In genomic region chr1:19809044-19809750, GRCh38 we compare ENCODE assay signal across 25 cellular contexts. TPM values are rescaled to one million over a fixed set of nuclear protein-coding genes. Genes with fewer than 3 reads are reported as not detected.
A peak's percentile ranks its signal among the peaks of the same experiment; 100 is the strongest.
DNase-seq lines count a peak whose midpoint lies in the region; ATAC-seq, FAIRE-seq and TF ChIP-seq lines count a peak whose summit lies in the region.
"Had no signal": no experiment of that assay in that cellular context is flagged by ENCODE, and none has a peak within 500 bp of the region (broad histone marks: within the 10 kb centered on the region; RNA-seq: fewer than 3 reads in every experiment).

No MANE protein-coding gene starts in this region.

- intact Hi-C loops in left colon (cut with DNase I, micrococcal nuclease): no loop called here
- intact Hi-C loops in transverse colon (cut with DNase I; ENCODE audit: low total_unique reads): no loop called here
- intact Hi-C loops in mammary epithelial cell (cut with micrococcal nuclease): no loop called here

- dilution Hi-C loops in mammary epithelial cell (cut with HindIII; ENCODE audit: low sequenced_read_pairs): loop anchor here (5.0 kb wide), 1 partner anchor 43 kb away; no protein-coding TSS in a partner anchor

- H4K20me1 ChIP-seq in mammary epithelial cell (ENCODE audit: insufficient read depth, low read length): no peaks in the 10 kb centered on the region

- no peak for ATAC-seq in left colon
- ATAC-seq: activated T-cell treated with anti-CD3 and anti-CD28 coated beads, Interleukin-2, amount 50 U/mL, for 4 hours; CD8-positive, alpha-beta T cell; left cardiac atrium; naive thymus-derived CD4-positive, alpha-beta T cell; Right ventricle myocardium inferior had no signal

- peak; percentile 66 for DNase-seq in NCI-H510A (lab: John Stamatoyannopoulos, UW)
- DNase-seq in left colon: peak; percentile 32 to 47
- DNase-seq in transverse colon: peak; percentile 48
- DNase-seq in HTR-8/SVneo (ENCODE audit: insufficient read length, low spot score): no peak
- no peak for DNase-seq in mammary epithelial cell
- no peak for DNase-seq in D721Med (ENCODE audit: insufficient read length, low spot score)
- DNase-seq: activated naive CD4-positive, alpha-beta T cell treated with anti-CD3 and anti-CD28 coated beads, Interleukin-2, amount 50 U/mL, for 16 hours; activated T-cell treated with anti-CD3 and anti-CD28 coated beads, Interleukin-2, amount 50 U/mL, for 4 hours; AML-193; CD8-positive, alpha-beta T cell; dorsolateral prefrontal cortex; head of caudate nucleus; left cardiac atrium; mesendoderm; naive thymus-derived CD4-positive, alpha-beta T cell; NCI-H82 had no signal

- in situ Hi-C loops in transverse colon (cut with MboI; ENCODE audit: low pct_ligation_motif_present in 1 of 4, low pct_unique_long_range_greater_than_20kb in 1 of 4, low sequenced_read_pairs in 3 of 4): no loop called here
- in situ Hi-C loops in mammary epithelial cell (cut with MboI; ENCODE audit: low sequenced_read_pairs in 2 of 2): no loop called here

- H3K9me3 ChIP-seq in HEK293 (ENCODE audit: control insufficient read depth, insufficient read depth, low read depth, low read length) (no peaks in the 10 kb centered on the region), transverse colon (no peaks in the 10 kb centered on the region), mammary epithelial cell (replicated peaks; ENCODE audit: insufficient read depth, low read length) (no peaks in the 10 kb centered on the region)
- H3K9me3 ChIP-seq: suprapubic skin had no signal

- H3K4me1 ChIP-seq in HEK293 (ENCODE audit: control insufficient read depth, insufficient read depth, low read length) (peaks cover 4% of the 10 kb centered on the region; the same call in 1 of the 2 replicates), transverse colon (peaks cover 0 to 16% (median 10%) of the 10 kb centered on the region in 4 donors), mammary epithelial cell (ENCODE audit: insufficient read depth, low read length) (no peaks in the 10 kb centered on the region)
- H3K4me1 ChIP-seq: parathyroid adenoma, suprapubic skin had no signal

- 71% methylated on average over 7 to 13 of the region's 13 CpGs for WGBS in transverse colon (ENCODE audit: low coverage in 1 of 2), 2 donors
- WGBS in mammary epithelial cell (ENCODE audit: low coverage, missing lambda C conversion rate): 73% methylated on average over 13 of the region's 13 CpGs

- no peak overlapping the region for H2AFZ ChIP-seq in mammary epithelial cell (ENCODE audit: low read depth, low read length)
- H2AFZ ChIP-seq: parathyroid adenoma had no signal

- no peak for TF ChIP-seq POLR2A in transverse colon (IDR thresholded peaks at IDR 0.05)

- no peak overlapping the region for H3K9ac ChIP-seq in mammary epithelial cell (ENCODE audit: insufficient read depth, low read length)
- H3K9ac ChIP-seq: parathyroid adenoma had no signal

- H3K79me2 ChIP-seq in mammary epithelial cell (ENCODE audit: insufficient read depth, low read length): no peaks in the 10 kb centered on the region
- H3K79me2 ChIP-seq: parathyroid adenoma had no signal

- H3K27ac ChIP-seq in HEK293 (ENCODE audit: extremely low read depth, low read depth, low read length): no peak overlapping the region
- peak overlapping the region in 1 of 4 donors; percentile 61 for H3K27ac ChIP-seq in transverse colon
- H3K27ac ChIP-seq in mammary epithelial cell (ENCODE audit: insufficient read depth, low read depth, low read length): no peak overlapping the region
- H3K27ac ChIP-seq: cardiac muscle cell, dorsolateral prefrontal cortex, parathyroid adenoma, suprapubic skin had no signal

- POLR2A ChIA-PET in HEK293 (lab: Yijun Ruan, JAX): no interaction called here

- H3K27me3 ChIP-seq in transverse colon: no peaks in the 10 kb centered on the region
- no peaks in the 10 kb centered on the region for H3K27me3 ChIP-seq in mammary epithelial cell (ENCODE audit: insufficient read depth, low read length)
- H3K27me3 ChIP-seq: cardiac muscle cell, dorsolateral prefrontal cortex, suprapubic skin had no signal

- no peak overlapping the region for H3K4me3 ChIP-seq in HEK293 (ENCODE audit: low read depth, low read length)
- H3K4me3 ChIP-seq in transverse colon: no peak overlapping the region
- no peak overlapping the region for H3K4me3 ChIP-seq in mammary epithelial cell (replicated peaks in 1 of 3; ENCODE audit: insufficient read depth in 1 of 3, low read depth in 2 of 3, low read length in 3 of 3)
- H3K4me3 ChIP-seq: cardiac muscle cell, dorsolateral prefrontal cortex, suprapubic skin had no signal

- BruUV-seq in mammary epithelial cell (replicated peaks; lab: Mats Ljungman, UMichigan): no TSS peak

- CTCF ChIA-PET in HEK293 (lab: Yijun Ruan, JAX) (interaction anchor here (0.6 to 1.1 kb wide), 3 partner anchors 24 to 94 kb away, joined by 3 read pairs; no protein-coding TSS in a partner anchor), mammary epithelial cell (lab: Charles Lee; ENCODE audit: low non-redundant PET) (interaction anchor here (0.7 kb wide), 1 partner anchor 165 kb away, joined by 3 read pairs; no protein-coding TSS in a partner anchor)

- TF ChIP-seq CTCF in HEK293 (tag by site-specific recombination; IDR thresholded peaks at IDR 0.05) (no peak), transverse colon (IDR thresholded peaks at IDR 0.05) (no peak), mammary epithelial cell (conservative IDR thresholded peaks at IDR 0.05 in 1 of 2, IDR thresholded peaks at IDR 0.05 in 1 of 2; ENCODE audit: extremely low read depth in 1 of 2, insufficient read depth in 1 of 2, low read depth in 1 of 2, low read length in 2 of 2) (no peak), D721Med (IDR thresholded peaks at IDR 0.05; ENCODE audit: insufficient read depth, missing control alignments) (no peak)

- FAIRE-seq in HTR-8/SVneo (lab: Jason Lieb, UNC) (no peak), D721Med (lab: Jason Lieb, UNC) (no peak)
- FAIRE-seq: TTC549 had no signal

- H3K36me3 ChIP-seq in HEK293 (ENCODE audit: control insufficient read depth in 2 of 2, insufficient read depth in 1 of 2, low read length in 2 of 2) (no peaks in the 10 kb centered on the region), transverse colon (no peaks in the 10 kb centered on the region), mammary epithelial cell (ENCODE audit: insufficient read depth, low read length) (no peaks in the 10 kb centered on the region)
- H3K36me3 ChIP-seq: cardiac muscle cell, suprapubic skin had no signal

- no peak overlapping the region for H3K4me2 ChIP-seq in mammary epithelial cell (ENCODE audit: insufficient read depth, low read depth, low read length)

- TF ChIP-seq EP300 in transverse colon (IDR thresholded peaks at IDR 0.05; ENCODE audit: low read depth): no peak

TF ChIP-seq in HEK293, 187 proteins besides CTCF, POLR2A, EP300 and RAD21:
- TF ChIP-seq ZNF311 (tag by site-specific recombination; IDR thresholded peaks at IDR 0.05; ENCODE audit: borderline replicate concordance) (no peak), ZNF132 (tag by site-specific recombination; IDR thresholded peaks at IDR 0.05; ENCODE audit: borderline replicate concordance) (no peak), ZNF610 (tag by site-specific recombination; IDR thresholded peaks at IDR 0.05; ENCODE audit: borderline replicate concordance) (peak; percentile 99), ZNF214 (tag by site-specific recombination; IDR thresholded peaks at IDR 0.05; ENCODE audit: borderline replicate concordance) (no peak), GLI2 (tag by site-specific recombination; IDR thresholded peaks at IDR 0.05; ENCODE audit: borderline replicate concordance, low read depth) (no peak), ZNF416 (tag by site-specific recombination; IDR thresholded peaks at IDR 0.05) (no peak), ZXDB (tag by site-specific recombination; IDR thresholded peaks at IDR 0.05) (no peak), REST (tag by site-specific recombination; IDR thresholded peaks at IDR 0.05) (peak; percentile 85), MZF1 (tag by site-specific recombination; IDR thresholded peaks at IDR 0.05; ENCODE audit: borderline replicate concordance) (no peak), KLF8 (tag by site-specific recombination; IDR thresholded peaks at IDR 0.05) (no peak), FEZF1 (tag by site-specific recombination; IDR thresholded peaks at IDR 0.05) (peak; percentile 52)

RNA-seq across cellular contexts. Expression of gene RNF186, which starts 5.9 kb away (rescaled TPM):
- 10 to 100 TPM; 50.3 to 53.7 TPM for total RNA-seq in left colon
- 100 to 1,000 TPM in 1 of 4 donors, 10 to 100 TPM in 3; 10.5 to 174 (median 63.2) TPM for total RNA-seq in transverse colon
- total RNA-seq in mammary epithelial cell: not detected
- polyA plus RNA-seq in mammary epithelial cell: not detected
- not detected for polyA minus RNA-seq in mammary epithelial cell
- total RNA-seq: activated CD8-positive, alpha-beta memory T cell treated with anti-CD3 and anti-CD28 coated beads for 36 hours; activated T-cell treated with anti-CD3 and anti-CD28 coated beads, Interleukin-2, amount 50 U/mL, for 4 hours; cardiac muscle cell; CD8-positive, alpha-beta T cell; dorsolateral prefrontal cortex; left cardiac atrium; M059J; naive thymus-derived CD4-positive, alpha-beta T cell; OCI-LY7; Right ventricle myocardium inferior had no signal
- polyA plus RNA-seq: cardiac muscle cell; naive thymus-derived CD4-positive, alpha-beta T cell had no signal

RNA-seq across cellular contexts. Expression of gene TMCO4, which starts 9.5 kb away (rescaled TPM):
- total RNA-seq in left colon (10 to 100 TPM; 28.9 to 31.1 TPM), transverse colon (10 to 100 TPM; 16.1 to 36.2 (median 26.9) TPM), mammary epithelial cell (10 to 100 TPM in 1 of 2 donors, 1 to 10 TPM in 1; 5.7 to 16.2 TPM)
- polyA plus RNA-seq in mammary epithelial cell: 4.5 TPM
- 3.3 TPM for polyA minus RNA-seq in mammary epithelial cell

Comparison
In these comparisons a context has a peak if more than half of its experiments do, and no peak if none do; other contexts are left out.
1. DNase-seq: peak in NCI-H510A (single experiment), left colon (2 of 2) and transverse colon (single experiment); none in HTR-8/SVneo (single experiment), mammary epithelial cell (single experiment) and D721Med (single experiment).
2. RNA of gene RNF186, which starts 5.9 kb away (total RNA-seq): 10.5 to 174 TPM in transverse colon and 50.3 to 53.7 TPM in left colon; not detected in mammary epithelial cell; every median in the first group is over 10 times any median in the second.